ENCODE assay signal across 1 cellular context in genomic region chr6:36724514-36725385, GRCh38.
TF ChIP-seq lines count a peak whose summit lies in the region.

No MANE protein-coding gene starts in this region.

TF ChIP-seq in GM12878, 131 proteins besides CTCF, POLR2A, EP300 and RAD21 (continued from another document):
- TF ChIP-seq ESRRA (IDR thresholded peaks at IDR 0.05; ENCODE audit: low read length), result no peak
- TF ChIP-seq TCF3 (IDR thresholded peaks at IDR 0.05; ENCODE audit: borderline replicate concordance, insufficient read depth, low read depth, low read length), result no peak
- no peak for TF ChIP-seq EGR1 (IDR thresholded peaks at IDR 0.05; ENCODE audit: borderline replicate concordance in 1 of 2, low read depth in 2 of 2, low read length in 2 of 2)
- no peak for TF ChIP-seq ZNF24 (IDR thresholded peaks at IDR 0.05)
- no peak for TF ChIP-seq CEBPZ (IDR thresholded peaks at IDR 0.05; ENCODE audit: low read depth, low read length)
- TF ChIP-seq YY1 (IDR thresholded peaks at IDR 0.05; ENCODE audit: low read depth, low read length), result no peak
- TF ChIP-seq SIN3A (IDR thresholded peaks at IDR 0.05; ENCODE audit: low read depth, low read length), result no peak
- TF ChIP-seq, protein P1, sequence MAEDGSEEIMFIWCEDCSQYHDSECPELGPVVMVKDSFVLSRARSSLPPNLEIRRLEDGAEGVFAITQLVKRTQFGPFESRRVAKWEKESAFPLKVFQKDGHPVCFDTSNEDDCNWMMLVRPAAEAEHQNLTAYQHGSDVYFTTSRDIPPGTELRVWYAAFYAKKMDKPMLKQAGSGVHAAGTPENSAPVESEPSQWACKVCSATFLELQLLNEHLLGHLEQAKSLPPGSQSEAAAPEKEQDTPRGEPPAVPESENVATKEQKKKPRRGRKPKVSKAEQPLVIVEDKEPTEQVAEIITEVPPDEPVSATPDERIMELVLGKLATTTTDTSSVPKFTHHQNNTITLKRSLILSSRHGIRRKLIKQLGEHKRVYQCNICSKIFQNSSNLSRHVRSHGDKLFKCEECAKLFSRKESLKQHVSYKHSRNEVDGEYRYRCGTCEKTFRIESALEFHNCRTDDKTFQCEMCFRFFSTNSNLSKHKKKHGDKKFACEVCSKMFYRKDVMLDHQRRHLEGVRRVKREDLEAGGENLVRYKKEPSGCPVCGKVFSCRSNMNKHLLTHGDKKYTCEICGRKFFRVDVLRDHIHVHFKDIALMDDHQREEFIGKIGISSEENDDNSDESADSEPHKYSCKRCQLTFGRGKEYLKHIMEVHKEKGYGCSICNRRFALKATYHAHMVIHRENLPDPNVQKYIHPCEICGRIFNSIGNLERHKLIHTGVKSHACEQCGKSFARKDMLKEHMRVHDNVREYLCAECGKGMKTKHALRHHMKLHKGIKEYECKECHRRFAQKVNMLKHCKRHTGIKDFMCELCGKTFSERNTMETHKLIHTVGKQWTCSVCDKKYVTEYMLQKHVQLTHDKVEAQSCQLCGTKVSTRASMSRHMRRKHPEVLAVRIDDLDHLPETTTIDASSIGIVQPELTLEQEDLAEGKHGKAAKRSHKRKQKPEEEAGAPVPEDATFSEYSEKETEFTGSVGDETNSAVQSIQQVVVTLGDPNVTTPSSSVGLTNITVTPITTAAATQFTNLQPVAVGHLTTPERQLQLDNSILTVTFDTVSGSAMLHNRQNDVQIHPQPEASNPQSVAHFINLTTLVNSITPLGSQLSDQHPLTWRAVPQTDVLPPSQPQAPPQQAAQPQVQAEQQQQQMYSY (CRISPR knock-in tag; IDR thresholded peaks at IDR 0.05), result no peak
- no peak for TF ChIP-seq ETV6 (conservative IDR thresholded peaks at IDR 0.05 in 1 of 2, IDR thresholded peaks at IDR 0.05 in 1 of 2; ENCODE audit: borderline replicate concordance in 1 of 2, low read depth in 1 of 2)
- TF ChIP-seq IKZF1 (conservative IDR thresholded peaks at IDR 0.05), result peak; percentile 53
- TF ChIP-seq ZBED1 (IDR thresholded peaks at IDR 0.05; ENCODE audit: borderline replicate concordance), result no peak
- TF ChIP-seq MEF2B (IDR thresholded peaks at IDR 0.05; ENCODE audit: partially characterized antibody, poor library complexity, severe bottlenecking), result no peak
- no peak for TF ChIP-seq PAX5 (IDR thresholded peaks at IDR 0.05; ENCODE audit: borderline replicate concordance, low read depth, low read length)
- peak; percentile 40; the same call in 1 of the 2 replicates for TF ChIP-seq EED (IDR thresholded peaks at IDR 0.05; ENCODE audit: low read depth)
- no peak for TF ChIP-seq NFXL1 (IDR thresholded peaks at IDR 0.05; ENCODE audit: borderline replicate concordance)
- no peak for TF ChIP-seq ATF2 (IDR thresholded peaks at IDR 0.05; ENCODE audit: low read length)
- TF ChIP-seq, protein P2, sequence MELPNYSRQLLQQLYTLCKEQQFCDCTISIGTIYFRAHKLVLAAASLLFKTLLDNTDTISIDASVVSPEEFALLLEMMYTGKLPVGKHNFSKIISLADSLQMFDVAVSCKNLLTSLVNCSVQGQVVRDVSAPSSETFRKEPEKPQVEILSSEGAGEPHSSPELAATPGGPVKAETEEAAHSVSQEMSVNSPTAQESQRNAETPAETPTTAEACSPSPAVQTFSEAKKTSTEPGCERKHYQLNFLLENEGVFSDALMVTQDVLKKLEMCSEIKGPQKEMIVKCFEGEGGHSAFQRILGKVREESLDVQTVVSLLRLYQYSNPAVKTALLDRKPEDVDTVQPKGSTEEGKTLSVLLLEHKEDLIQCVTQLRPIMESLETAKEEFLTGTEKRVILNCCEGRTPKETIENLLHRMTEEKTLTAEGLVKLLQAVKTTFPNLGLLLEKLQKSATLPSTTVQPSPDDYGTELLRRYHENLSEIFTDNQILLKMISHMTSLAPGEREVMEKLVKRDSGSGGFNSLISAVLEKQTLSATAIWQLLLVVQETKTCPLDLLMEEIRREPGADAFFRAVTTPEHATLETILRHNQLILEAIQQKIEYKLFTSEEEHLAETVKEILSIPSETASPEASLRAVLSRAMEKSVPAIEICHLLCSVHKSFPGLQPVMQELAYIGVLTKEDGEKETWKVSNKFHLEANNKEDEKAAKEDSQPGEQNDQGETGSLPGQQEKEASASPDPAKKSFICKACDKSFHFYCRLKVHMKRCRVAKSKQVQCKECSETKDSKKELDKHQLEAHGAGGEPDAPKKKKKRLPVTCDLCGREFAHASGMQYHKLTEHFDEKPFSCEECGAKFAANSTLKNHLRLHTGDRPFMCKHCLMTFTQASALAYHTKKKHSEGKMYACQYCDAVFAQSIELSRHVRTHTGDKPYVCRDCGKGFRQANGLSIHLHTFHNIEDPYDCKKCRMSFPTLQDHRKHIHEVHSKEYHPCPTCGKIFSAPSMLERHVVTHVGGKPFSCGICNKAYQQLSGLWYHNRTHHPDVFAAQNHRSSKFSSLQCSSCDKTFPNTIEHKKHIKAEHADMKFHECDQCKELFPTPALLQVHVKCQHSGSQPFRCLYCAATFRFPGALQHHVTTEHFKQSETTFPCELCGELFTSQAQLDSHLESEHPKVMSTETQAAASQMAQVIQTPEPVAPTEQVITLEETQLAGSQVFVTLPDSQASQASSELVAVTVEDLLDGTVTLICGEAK (IDR thresholded peaks at IDR 0.05; ENCODE audit: borderline replicate concordance), result no peak
- no peak for TF ChIP-seq TCF12 (IDR thresholded peaks at IDR 0.05; ENCODE audit: low read depth, low read length)
- TF ChIP-seq KDM1A (IDR thresholded peaks at IDR 0.05; ENCODE audit: borderline replicate concordance), result no peak
- TF ChIP-seq POLR2AphosphoS2 (IDR thresholded peaks at IDR 0.05; ENCODE audit: low read depth, low read length), result no peak
- TF ChIP-seq, protein P3, sequence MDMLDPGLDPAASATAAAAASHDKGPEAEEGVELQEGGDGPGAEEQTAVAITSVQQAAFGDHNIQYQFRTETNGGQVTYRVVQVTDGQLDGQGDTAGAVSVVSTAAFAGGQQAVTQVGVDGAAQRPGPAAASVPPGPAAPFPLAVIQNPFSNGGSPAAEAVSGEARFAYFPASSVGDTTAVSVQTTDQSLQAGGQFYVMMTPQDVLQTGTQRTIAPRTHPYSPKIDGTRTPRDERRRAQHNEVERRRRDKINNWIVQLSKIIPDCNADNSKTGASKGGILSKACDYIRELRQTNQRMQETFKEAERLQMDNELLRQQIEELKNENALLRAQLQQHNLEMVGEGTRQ (IDR thresholded peaks at IDR 0.05; ENCODE audit: borderline replicate concordance, low read depth, low read length), result no peak
- no peak for TF ChIP-seq ZNF217 (IDR thresholded peaks at IDR 0.05)
- no peak for TF ChIP-seq SPI1 (IDR thresholded peaks at IDR 0.05; ENCODE audit: borderline replicate concordance, insufficient read depth, low read depth, low read length)
- no peak for TF ChIP-seq KLF5 (IDR thresholded peaks at IDR 0.05; ENCODE audit: partially characterized antibody)
- peak; percentile 19 to 43; a peak in 2 of 4 replicates for TF ChIP-seq IKZF2 (IDR thresholded peaks at IDR 0.05)
- no peak for TF ChIP-seq FOXK2 (IDR thresholded peaks at IDR 0.05)
